In genomic region chr6:154800338-154800737, GRCh38 we compare ENCODE assay signal across 16 cellular contexts.
DNase-seq lines count a peak whose midpoint lies in the region; ATAC-seq, FAIRE-seq and TF ChIP-seq lines count a peak whose summit lies in the region.
"Had no signal": no experiment of that assay in that cellular context is flagged by ENCODE, and none has a peak within 500 bp of the region (broad histone marks: within the 10 kb centered on the region; RNA-seq: fewer than 3 reads in every experiment).

No MANE protein-coding gene starts in this region.

- H3K36me3 ChIP-seq in KMS-11 (ENCODE audit: insufficient read depth) = no peaks in the 10 kb centered on the region
- H3K36me3 ChIP-seq in sigmoid colon = peaks cover 0 to 63% (median 0%) of the 10 kb centered on the region in 4 donors

- H3K27ac ChIP-seq in CD4-positive, alpha-beta T cell (ENCODE audit: low read depth, low read length) = no peak overlapping the region
- H3K27ac ChIP-seq in KMS-11 = 0 out of 2 replicates have a peak overlapping the region, but pooled peaks have one; percentile 11
- no peak overlapping the region for H3K27ac ChIP-seq in sigmoid colon
- H3K27ac ChIP-seq: epithelial cell of prostate, right atrium auricular region had no signal

- peaks cover 37% of the 10 kb centered on the region for H3K4me1 ChIP-seq in KMS-11 (ENCODE audit: low read depth, poor library complexity, severe bottlenecking)
- no peaks in the 10 kb centered on the region for H3K4me1 ChIP-seq in sigmoid colon
- H3K4me1 ChIP-seq: right atrium auricular region had no signal

- CTCF ChIA-PET in CD4-positive, alpha-beta T cell (lab: Charles Lee) = interaction anchor here (1.9 to 9.4 kb wide), 2 partner anchors 125 kb away, joined by 5 to 99 read pairs; no protein-coding TSS in a partner anchor

- no peaks in the 10 kb centered on the region for H3K9me3 Mint-ChIP-seq in CD4-positive, alpha-beta T cell
- no peaks in the 10 kb centered on the region for H3K9me3 Mint-ChIP-seq in memory B cell

- no peaks in the 10 kb centered on the region for H4K20me1 ChIP-seq in KMS-11 (ENCODE audit: insufficient read depth)

- H3K27me3 ChIP-seq in CD4-positive, alpha-beta T cell (ENCODE audit: control insufficient read depth, insufficient read depth, low read length) = no peaks in the 10 kb centered on the region
- H3K27me3 ChIP-seq in KMS-11 (ENCODE audit: insufficient read depth, low read depth) (no peaks in the 10 kb centered on the region), sigmoid colon (no peaks in the 10 kb centered on the region)
- H3K27me3 ChIP-seq: right atrium auricular region had no signal

- H3K4me3 Mint-ChIP-seq in CD4-positive, alpha-beta T cell = no peak overlapping the region
- no peak overlapping the region for H3K4me3 Mint-ChIP-seq in memory B cell

- H2AFZ ChIP-seq in KMS-11 (ENCODE audit: low read depth) = no peak overlapping the region

- peaks cover 12% of the 10 kb centered on the region; the same call in 1 of the 2 replicates for H3K79me2 ChIP-seq in KMS-11 (ENCODE audit: insufficient read depth, low read depth)

- DNase-seq in CD4-positive, alpha-beta T cell = no peak
- no peak for DNase-seq in GM12892 (ENCODE audit: insufficient read length)
- DNase-seq in memory B cell (ENCODE audit: low spot score in 2 of 2) = no peak
- DNase-seq in activated CD8-positive, alpha-beta memory T cell treated with anti-CD3 and anti-CD28 coated beads, Interleukin-2, amount 50 U/mL, for 4 hours = no peak
- no peak for DNase-seq in sigmoid colon
- DNase-seq: activated CD4-positive, CD25-positive, alpha-beta regulatory T cell; AML-193; aorta; NCI-H1930; NCI-H524 treated with DMSO at 0.1 percent for 48 hours; stimulated activated CD4-positive, alpha-beta T cell treated with anti-CD3 and anti-CD28 coated beads, Interleukin-4, amount 100 ng/mL, for 1 hour had no signal

- no peaks in the 10 kb centered on the region for H3K27me3 Mint-ChIP-seq in CD4-positive, alpha-beta T cell
- H3K27me3 Mint-ChIP-seq in memory B cell = no peaks in the 10 kb centered on the region

- H3K36me3 Mint-ChIP-seq in CD4-positive, alpha-beta T cell (ENCODE audit: low read depth) = peaks cover 84% of the 10 kb centered on the region
- peaks cover 34% of the 10 kb centered on the region for H3K36me3 Mint-ChIP-seq in memory B cell

- no peak for ATAC-seq in CD4-positive, alpha-beta T cell (ENCODE audit: poor library complexity)
- ATAC-seq in memory B cell (ENCODE audit: low read depth) (peak; percentile 86), GM18520 (IDR thresholded peaks at IDR 0.05; ENCODE audit: unreplicated experiment) (no peak)

- POLR2A ChIA-PET in CD4-positive, alpha-beta T cell (lab: Charles Lee) = no interaction called here

- H3K9ac ChIP-seq in KMS-11 = no peak overlapping the region

- no peak for TF ChIP-seq EP300 in sigmoid colon (IDR thresholded peaks at IDR 0.05)

- FAIRE-seq in GM12892 (lab: Jason Lieb, UNC) = peak; percentile 53

- intact Hi-C loops in CD4-positive, alpha-beta T cell (cut with DNase I, micrococcal nuclease) = loop anchor here in 1 of 2 experiments (10.0 kb wide), 1 partner anchor 646 kb away; no protein-coding TSS in a partner anchor
- intact Hi-C loops in sigmoid colon (cut with DNase I) = no loop called here

- H3K27ac Mint-ChIP-seq in CD4-positive, alpha-beta T cell = peak overlapping the region; percentile 70
- H3K27ac Mint-ChIP-seq in memory B cell = peak overlapping the region; percentile 88

- H3K4me2 ChIP-seq in KMS-11 = peak overlapping the region; percentile 55

- TF ChIP-seq CTCF in CD4-positive, alpha-beta T cell (IDR thresholded peaks at IDR 0.05) = no peak
- no peak for TF ChIP-seq CTCF in KMS-11 (conservative IDR thresholded peaks at IDR 0.05; ENCODE audit: low read depth, low read length)
- no peak for TF ChIP-seq CTCF in sigmoid colon (IDR thresholded peaks at IDR 0.05)

- H3K4me3 ChIP-seq in KMS-11 (IDR thresholded peaks at IDR 0.05; ENCODE audit: insufficient read depth, low read depth, low read length) (no peak overlapping the region), sigmoid colon (no peak overlapping the region)
- H3K4me3 ChIP-seq: lung, right atrium auricular region had no signal

- no peaks in the 10 kb centered on the region for H3K9me3 ChIP-seq in CD4-positive, alpha-beta T cell (ENCODE audit: control insufficient read depth, low read length)
- H3K9me3 ChIP-seq in sigmoid colon = no peaks in the 10 kb centered on the region
- H3K9me3 ChIP-seq: right atrium auricular region had no signal

- TF ChIP-seq POLR2A in GM12892 (IDR thresholded peaks at IDR 0.05; ENCODE audit: low read depth, low read length) (no peak), sigmoid colon (IDR thresholded peaks at IDR 0.05) (no peak)

- peaks cover 25% of the 10 kb centered on the region for H3K4me1 Mint-ChIP-seq in CD4-positive, alpha-beta T cell (ENCODE audit: low read depth)
- peaks cover 17% of the 10 kb centered on the region for H3K4me1 Mint-ChIP-seq in memory B cell
